ENCODE assay signal across 1 cellular context in the genomic region with DNA sequence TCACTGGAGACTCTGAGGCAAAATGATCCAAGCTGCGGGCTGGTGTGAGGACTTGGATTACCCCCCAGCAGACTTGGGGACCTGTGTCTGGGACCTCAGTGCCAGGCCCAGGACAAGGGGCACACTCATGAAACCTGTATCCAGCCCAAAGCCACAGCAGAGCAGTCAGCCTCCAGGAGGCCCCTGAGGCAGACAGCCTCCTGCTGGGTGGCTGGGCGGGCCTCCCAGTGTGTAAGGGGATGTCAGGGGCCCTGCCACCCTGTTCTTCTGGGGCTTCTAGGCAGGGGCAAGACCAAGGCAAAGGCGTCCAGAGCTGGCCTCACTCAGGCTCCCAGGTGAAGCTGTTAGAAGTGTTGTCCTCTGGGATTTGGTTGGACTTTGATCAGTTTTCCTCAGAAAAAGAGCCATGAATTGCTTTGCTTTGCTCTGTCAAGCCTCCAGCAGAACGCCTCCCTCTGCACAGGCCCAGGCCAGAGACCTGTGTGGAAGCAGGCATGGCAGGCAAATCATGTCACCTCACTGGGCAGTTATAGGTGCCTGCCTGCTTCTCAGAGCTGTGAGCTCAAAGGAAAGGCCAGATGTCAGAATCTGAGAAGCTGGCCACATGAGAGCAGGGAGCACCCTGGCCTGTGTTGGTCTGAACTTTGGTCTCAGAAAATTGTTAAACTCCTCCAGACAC.
TF ChIP-seq lines count a peak whose summit lies in the region.

No MANE protein-coding gene starts in this region.

TF ChIP-seq in HepG2, 621 proteins besides CTCF, POLR2A, EP300 and RAD21 (continued from another document):
- TF ChIP-seq ZNF512B (CRISPR knock-in tag; IDR thresholded peaks at IDR 0.05; ENCODE audit: borderline replicate concordance) = no peak
- TF ChIP-seq JUN (CRISPR knock-in tag; IDR thresholded peaks at IDR 0.05) = no peak
- TF ChIP-seq ZNF879 (CRISPR knock-in tag; IDR thresholded peaks at IDR 0.05) = no peak
- no peak for TF ChIP-seq TOPORS (CRISPR knock-in tag; IDR thresholded peaks at IDR 0.05)
- no peak for TF ChIP-seq FOSL1 (CRISPR knock-in tag; IDR thresholded peaks at IDR 0.05; ENCODE audit: borderline replicate concordance)
